ENCODE assay signal across 9 cellular contexts in the genomic region with DNA sequence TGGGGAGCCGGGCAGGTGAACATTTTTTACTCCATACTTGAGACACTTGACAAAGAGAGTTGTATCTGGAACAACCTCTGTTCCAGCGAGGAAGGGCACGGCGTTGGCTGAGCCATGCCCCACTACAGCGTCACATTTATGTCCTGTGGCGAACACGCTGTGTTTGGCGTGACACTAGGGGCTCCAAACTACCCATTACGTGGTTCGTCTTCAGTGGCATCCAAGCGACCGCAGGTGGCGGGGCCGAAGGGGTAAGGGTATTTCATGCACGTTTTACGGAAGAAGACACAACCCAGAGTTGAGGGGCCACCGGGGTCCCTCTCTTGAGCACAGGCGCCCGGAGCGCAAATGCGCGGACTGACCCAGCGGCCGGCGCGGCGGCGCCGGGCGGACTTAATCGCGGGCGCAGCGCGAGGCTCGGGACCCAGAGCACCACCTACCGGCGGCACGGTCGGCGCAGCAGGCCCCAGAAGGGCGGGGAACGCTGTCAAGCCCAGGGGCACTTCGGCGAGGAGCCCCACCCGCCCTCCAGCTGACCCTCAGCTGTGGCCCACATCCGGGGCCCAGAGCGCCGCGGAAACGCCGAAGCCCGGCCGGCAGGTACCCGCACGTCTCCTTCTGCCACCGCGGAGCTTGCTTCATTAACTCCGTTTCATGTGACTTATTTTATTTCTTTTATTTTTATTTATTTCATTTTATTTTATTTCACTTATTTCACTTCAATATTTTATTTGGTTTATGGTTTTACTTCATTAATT. TPM values are rescaled to one million over a fixed set of nuclear protein-coding genes. Genes with fewer than 3 reads are reported as not detected.
A peak's percentile ranks its signal among the peaks of the same experiment; 100 is the strongest.
DNase-seq lines count a peak whose midpoint lies in the region; ATAC-seq and TF ChIP-seq lines count a peak whose summit lies in the region.
"Had no signal": no experiment of that assay in that cellular context is flagged by ENCODE, and none has a peak within 500 bp of the region (broad histone marks: within the 10 kb centered on the region; RNA-seq: fewer than 3 reads in every experiment).

No MANE protein-coding gene starts in this region.

- H3K4me1 Mint-ChIP-seq in activated CD4-positive, alpha-beta T cell treated with anti-CD3 and anti-CD28 coated beads for 36 hours, result peaks cover 10% of the 10 kb centered on the region

- no peaks in the 10 kb centered on the region for H3K36me3 Mint-ChIP-seq in activated CD4-positive, alpha-beta T cell treated with anti-CD3 and anti-CD28 coated beads for 36 hours (ENCODE audit: low read depth)

- 5% methylated on average over 18 of the region's 59 CpGs for WGBS in right lobe of liver (ENCODE audit: insufficient coverage, low coverage, low lambda C conversion rate, missing lambda C conversion rate)

- DNase-seq in AG08396 (ENCODE audit: low spot score), result peak; percentile 87
- peak; percentile 69 for DNase-seq in NCI-H345 (lab: John Stamatoyannopoulos, UW)
- peak; percentile 84 for DNase-seq in activated CD4-positive, alpha-beta T cell treated with anti-CD3 and anti-CD28 coated beads for 36 hours
- peak; percentile 88 for DNase-seq in dermis blood vessel endothelial cell
- peak; percentile 76 to 82 (median 82) for DNase-seq in right lobe of liver
- DNase-seq in stimulated activated CD4-positive, alpha-beta T cell treated with anti-CD3 and anti-CD28 coated beads, Interleukin-4, amount 100 ng/mL, for 24 hours, result peak; percentile 70

- H3K4me3 ChIP-seq in right lobe of liver, result peak overlapping the region; percentile 57 to 58 (median 58)

- H3K36me3 ChIP-seq in right lobe of liver, result no peaks in the 10 kb centered on the region

- TF ChIP-seq CTCF in right lobe of liver (IDR thresholded peaks at IDR 0.05), result peak; percentile 49 to 88 (median 84)

- H3K4me1 ChIP-seq in right lobe of liver, result peaks cover 0 to 8% (median 0%) of the 10 kb centered on the region in 4 donors

- H3K27me3 ChIP-seq in right lobe of liver, result no peaks in the 10 kb centered on the region

- POLR2A ChIA-PET in activated CD4-positive, alpha-beta T cell treated with anti-CD3 and anti-CD28 coated beads for 36 hours (lab: Charles Lee), result interaction anchor here (0.6 kb wide), 1 partner anchor 19 kb away, joined by 3 read pairs; no protein-coding TSS in a partner anchor

- no peak overlapping the region for H3K27ac Mint-ChIP-seq in activated CD4-positive, alpha-beta T cell treated with anti-CD3 and anti-CD28 coated beads for 36 hours

- TF ChIP-seq POLR2A in right lobe of liver (IDR thresholded peaks at IDR 0.05), result no peak

- ATAC-seq in GM18870 (IDR thresholded peaks at IDR 0.05; ENCODE audit: unreplicated experiment) (peak; percentile 70), HG03108 (IDR thresholded peaks at IDR 0.05; ENCODE audit: unreplicated experiment) (peak; percentile 93), right lobe of liver (peak; percentile 96 to 98 (median 97))
- peak; percentile 86 for ATAC-seq in activated CD4-positive, alpha-beta T cell treated with anti-CD3 and anti-CD28 coated beads for 36 hours

- no peak overlapping the region for H3K27ac ChIP-seq in right lobe of liver

- H3K9me3 ChIP-seq in right lobe of liver, result no peaks in the 10 kb centered on the region

- H3K27me3 Mint-ChIP-seq in activated CD4-positive, alpha-beta T cell treated with anti-CD3 and anti-CD28 coated beads for 36 hours, result peaks cover 12% of the 10 kb centered on the region

- CTCF ChIA-PET in activated CD4-positive, alpha-beta T cell treated with anti-CD3 and anti-CD28 coated beads for 36 hours (lab: Charles Lee), result interaction anchor here (0.6 to 2.2 kb wide), 8 partner anchors 9 to 129 kb away, joined by 3 to 14 read pairs (median 3); no protein-coding TSS in a partner anchor

- H3K4me3 Mint-ChIP-seq in activated CD4-positive, alpha-beta T cell treated with anti-CD3 and anti-CD28 coated beads for 36 hours, result peak overlapping the region; percentile 79

- H3K9me3 Mint-ChIP-seq in activated CD4-positive, alpha-beta T cell treated with anti-CD3 and anti-CD28 coated beads for 36 hours (ENCODE audit: low read depth), result no peaks in the 10 kb centered on the region

- intact Hi-C loops in activated CD4-positive, alpha-beta T cell treated with anti-CD3 and anti-CD28 coated beads for 36 hours (cut with DNase I, micrococcal nuclease), result loop anchor here (1.0 to 5.0 kb wide), 4 partner anchors 36 to 271 kb away; partner anchors contain the start of genes CNOT10 (in 1 of the 2) and TRIM71 (in 1 of the 2)
- intact Hi-C loops in right lobe of liver (cut with DNase I), result no loop called here

RNA-seq across cellular contexts. Expression of gene TRIM71, which starts 36.4 kb away (rescaled TPM):
- total RNA-seq in activated CD4-positive, alpha-beta T cell treated with anti-CD3 and anti-CD28 coated beads for 36 hours, result under 1 TPM; 0.02 to 0.04 TPM
- total RNA-seq in dermis blood vessel endothelial cell (not detected in 2 replicates), right lobe of liver (not detected)
- total RNA-seq: T-helper 2 cell treated with Interferon-gamma antibody and Interleukin-4, amounts not matched to agents 100 ng/mL and 5 ng/mL, for 36 hours had no signal

Comparison
In these comparisons a context has a peak if more than half of its experiments do, and no peak if none do; other contexts are left out.
1. intact Hi-C loops: an anchor here in activated CD4-positive, alpha-beta T cell treated with anti-CD3 and anti-CD28 coated beads for 36 hours (1.0 to 5.0 kb wide); none called in right lobe of liver.